Comparison of ENCODE assay signal across 8 cellular contexts in the genomic region with DNA sequence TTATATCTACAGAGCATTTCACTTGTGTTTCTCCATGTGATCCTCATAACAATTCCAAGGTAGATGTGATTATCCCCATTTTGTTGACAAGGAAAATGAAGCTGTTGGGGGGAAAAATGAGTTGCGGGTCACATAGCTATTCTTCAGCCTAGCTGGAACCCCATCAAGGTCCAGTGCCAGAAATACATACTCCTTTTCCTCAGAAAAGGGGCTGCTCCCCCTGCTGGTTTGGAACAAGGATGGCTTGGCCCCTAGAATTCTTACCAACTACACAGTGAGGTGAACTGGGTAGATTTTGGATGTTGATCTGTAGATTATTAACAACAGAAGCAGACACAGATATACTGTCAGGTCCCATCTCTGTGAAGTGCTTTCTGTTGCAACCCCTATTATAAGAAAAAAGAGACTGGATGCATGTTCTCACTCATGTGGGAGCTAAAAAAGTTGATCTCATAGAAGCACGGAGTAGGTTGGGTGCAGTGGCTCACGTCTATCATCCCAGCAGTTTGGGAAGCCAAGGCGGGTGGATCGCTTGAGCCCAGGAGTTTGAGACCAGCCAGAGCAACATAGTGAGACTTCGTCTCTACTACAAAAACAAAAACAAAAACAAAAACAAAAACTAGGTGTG. TPM values are rescaled to one million over a fixed set of nuclear protein-coding genes. Genes with fewer than 3 reads are reported as not detected.
DNase-seq lines count a peak whose midpoint lies in the region; ATAC-seq and TF ChIP-seq lines count a peak whose summit lies in the region.

No MANE protein-coding gene starts in this region.

- TF ChIP-seq CTCF in GM20000 (IDR thresholded peaks at IDR 0.05; ENCODE audit: extremely low read depth, missing control alignments) (peak; percentile 65), gastrocnemius medialis (IDR thresholded peaks at IDR 0.05 in 4 of 5, conservative IDR thresholded peaks at IDR 0.05 in 1 of 5) (peak in 4 of 5 experiments; percentile 25 to 53 (median 39)), vagina (IDR thresholded peaks at IDR 0.05) (peak in 1 of 3 experiments; percentile 39)

- H3K27me3 ChIP-seq in gastrocnemius medialis (no peaks in the 10 kb centered on the region), vagina (no peaks in the 10 kb centered on the region)

- TF ChIP-seq POLR2A in gastrocnemius medialis (IDR thresholded peaks at IDR 0.05) (no peak), vagina (IDR thresholded peaks at IDR 0.05) (no peak)

- no peaks in the 10 kb centered on the region for H3K9me3 ChIP-seq in gastrocnemius medialis
- H3K9me3 ChIP-seq in vagina, result no peaks in the 10 kb centered on the region

- H3K36me3 ChIP-seq in gastrocnemius medialis, result peaks cover 0 to 36% of the 10 kb centered on the region in 2 donors
- peaks cover 0 to 41% of the 10 kb centered on the region in 2 donors for H3K36me3 ChIP-seq in vagina

- ATAC-seq in gastrocnemius medialis (no peak), HG02970 (IDR thresholded peaks at IDR 0.05; ENCODE audit: low FRiP score, unreplicated experiment) (no peak)

- in situ Hi-C loops in gastrocnemius medialis (cut with MboI; ENCODE audit: low sequenced_read_pairs in 4 of 4), result no loop called here

- H3K4me1 ChIP-seq in gastrocnemius medialis (no peaks in the 10 kb centered on the region), vagina (peaks cover 5% of the 10 kb centered on the region)

- peak; percentile 53 for DNase-seq in COR-L47 (lab: John Stamatoyannopoulos, UW)
- peak; percentile 59 for DNase-seq in GM20000 (ENCODE audit: low spot score)
- DNase-seq in NCI-H748 treated with DMSO at 0.1 percent for 48 hours (lab: John Stamatoyannopoulos, UW), result peak; percentile 10
- DNase-seq in activated effector memory CD4-positive, alpha-beta T cell treated with anti-CD3 and anti-CD28 coated beads, Interleukin-2, amount 50 U/mL, for 16 hours, result peak; percentile 76
- DNase-seq in germinal center (ENCODE audit: low spot score), result peak; percentile 39
- DNase-seq in gastrocnemius medialis, result no peak
- DNase-seq in vagina (ENCODE audit: extremely low spot score in 2 of 2), result no peak

- intact Hi-C loops in gastrocnemius medialis (cut with DNase I; ENCODE audit: low total_unique reads) (no loop called here), vagina (cut with DNase I) (no loop called here)

- H3K27ac ChIP-seq in gastrocnemius medialis (no peak overlapping the region), vagina (no peak overlapping the region)

- H3K4me3 ChIP-seq in gastrocnemius medialis (no peak overlapping the region), vagina (no peak overlapping the region)

RNA-seq across cellular contexts. Expression of a gene that starts 8.9 kb away (rescaled TPM):
- 1 to 10 TPM; 4.0 to 6.3 (median 5.6) TPM for total RNA-seq in gastrocnemius medialis
- total RNA-seq in vagina, result 4.4 TPM

RNA-seq across cellular contexts. Expression of a gene that starts 11.9 kb away (rescaled TPM):
- total RNA-seq in gastrocnemius medialis (1,000 to 10,000 TPM in 2 of 4 donors, 100 to 1,000 TPM in 2; 618 to 1,648 (median 1,209) TPM), vagina (597 TPM)

RNA-seq across cellular contexts. Expression of a gene that starts 32.7 kb away (rescaled TPM):
- total RNA-seq in gastrocnemius medialis (10 to 100 TPM; 10.1 to 28.1 (median 18.9) TPM), vagina (15.5 TPM)

RNA-seq across cellular contexts. Expression of a gene that starts 50.2 kb away (rescaled TPM):
- total RNA-seq in gastrocnemius medialis (1 to 10 TPM in 3 of 4 donors, under 1 TPM in 1; 0.15 to 2.1 (median 1.1) TPM), vagina (53.8 TPM)

RNA-seq across cellular contexts. Expression of a gene that starts 55.9 kb away (rescaled TPM):
- total RNA-seq in gastrocnemius medialis, result 10 to 100 TPM; 75.5 to 84.9 (median 81.8) TPM
- 80.5 TPM for total RNA-seq in vagina

Comparison
In these comparisons a context has a peak if more than half of its experiments do, and no peak if none do; other contexts are left out.
1. DNase-seq: peak in COR-L47 (single experiment), GM20000 (single experiment), NCI-H748 treated with DMSO at 0.1 percent for 48 hours (single experiment), activated effector memory CD4-positive, alpha-beta T cell treated with anti-CD3 and anti-CD28 coated beads, Interleukin-2, amount 50 U/mL, for 16 hours (single experiment) and germinal center (single experiment); none in gastrocnemius medialis (0 of 2) and vagina (0 of 2).